34 cellular contexts compared by ENCODE assay signal in genomic region chr2:166786707-166787106, GRCh38.
"Had no signal": no experiment of that assay in that cellular context is flagged by ENCODE, and none has a peak within 500 bp of the region (broad histone marks: within the 10 kb centered on the region; RNA-seq: fewer than 3 reads in every experiment).

No MANE protein-coding gene starts in this region.

- DNase-seq: Karpas-422, Kasumi-1, MG63, MM.1S, MV-4-11, NCI-H1048, NCI-H1092, NCI-H1092 treated with DMSO at 0.1 percent for 48 hours, NCI-H1105, NCI-H1105 treated with DMSO at 0.1 percent for 48 hours, NCI-H1417, NCI-H1417 treated with DMSO at 0.1 percent for 48 hours, NCI-H1436, NCI-H1436 treated with DMSO at 0.1 percent for 48 hours, NCI-H146, NCI-H1694, NCI-H1694 treated with DMSO at 0.1 percent for 48 hours, NCI-H187, NCI-H187 treated with DMSO at 0.1 percent for 48 hours, NCI-H1930, NCI-H2029, NCI-H2029 treated with DMSO at 0.1 percent for 48 hours, NCI-H2081, NCI-H2081 treated with DMSO at 0.1 percent for 48 hours, NCI-H2107, NCI-H2171, NCI-H2171 treated with DMSO at 0.1 percent for 48 hours, NCI-H2227 treated with DMSO at 0.1 percent for 48 hours, NCI-H226, NCI-H345, NCI-H446, NCI-H446 treated with DMSO at 0.1 percent for 48 hours, NCI-H510A, NCI-H510A treated with DMSO at 0.1 percent for 48 hours had no signal

- H3K9me3 ChIP-seq: MG63 had no signal

- H3K27me3 ChIP-seq: MG63 had no signal

- H3K36me3 ChIP-seq: MG63 had no signal

- H3K4me3 ChIP-seq: MG63 had no signal
